8 cellular contexts compared by ENCODE assay signal in the genomic region with DNA sequence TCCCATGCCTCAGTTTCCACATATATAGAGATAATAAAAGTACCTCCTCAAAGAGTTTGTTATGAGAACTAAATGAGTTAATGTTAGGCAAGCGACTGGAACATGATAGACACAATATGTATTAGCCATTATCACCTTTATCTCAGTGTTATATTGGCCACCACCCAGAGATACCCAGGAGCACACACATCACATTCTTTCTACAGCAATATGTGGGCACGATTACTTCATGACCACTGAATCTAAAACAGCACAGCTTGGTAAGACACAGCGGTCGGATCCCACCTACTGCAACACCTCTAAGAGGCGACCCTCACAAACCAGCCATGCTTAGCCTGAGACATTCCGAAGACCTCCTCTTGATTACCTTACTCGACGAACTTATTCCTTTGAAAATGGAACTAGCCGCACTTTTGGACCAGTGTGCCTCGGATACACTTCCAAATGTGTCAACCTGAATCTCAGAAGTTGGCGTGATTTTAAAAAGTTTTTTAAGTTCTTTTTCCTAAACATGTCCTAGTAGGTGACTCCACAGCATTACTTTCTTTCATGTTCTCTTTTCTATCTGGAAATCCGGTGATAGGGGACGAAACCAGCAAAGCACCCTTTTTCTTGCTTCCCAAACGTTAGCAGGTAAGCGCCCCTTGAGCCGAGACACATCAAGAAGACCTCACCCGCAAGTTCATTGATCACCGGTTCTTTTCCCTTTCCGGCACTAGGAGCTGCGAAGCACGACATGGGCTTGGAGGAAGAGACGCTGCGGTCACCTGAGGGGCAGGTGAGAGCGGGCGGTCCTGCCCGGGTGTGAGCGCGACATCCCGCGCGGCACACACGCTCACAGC. TPM values are rescaled to one million over a fixed set of nuclear protein-coding genes. Genes with fewer than 3 reads are reported as not detected.
DNase-seq lines count a peak whose midpoint lies in the region; ATAC-seq and TF ChIP-seq lines count a peak whose summit lies in the region.

No MANE protein-coding gene starts in this region.

- no peak overlapping the region for H2BK15ac ChIP-seq in mesenchymal stem cell (ENCODE audit: low read depth, poor library complexity, severe bottlenecking)

- peak overlapping the region in 1 of 2 experiments; percentile 94 for H3K14ac ChIP-seq in mesenchymal stem cell (ENCODE audit: low read length in 2 of 2)

- peaks cover 7% of the 10 kb centered on the region for H3F3A ChIP-seq in MM.1S (ENCODE audit: insufficient read depth, low read length)

- H3K79me1 ChIP-seq in mesenchymal stem cell (replicated peaks; ENCODE audit: low read length, poor library complexity, severe bottlenecking) = peaks cover 43% of the 10 kb centered on the region

- H3K9me3 Mint-ChIP-seq in T-helper 1 cell treated with Interleukin-12 subunit alpha and Interleukin-12 subunit beta and Interleukin-4 antibody, amounts not matched to agents 30 μg/mL and 1 μg/mL, for 36 hours = no peaks in the 10 kb centered on the region

- 20% methylated on average over 22 of the region's 32 CpGs for WGBS in mammary epithelial cell (ENCODE audit: low coverage, missing lambda C conversion rate)
- WGBS in mesenchymal stem cell = 32% methylated on average over 31 of the region's 32 CpGs
- WGBS in aorta, 2 donors = 13 to 16% methylated on average over 32 of the region's 32 CpGs

- peak overlapping the region; percentile 80 for H3K27ac Mint-ChIP-seq in T-helper 1 cell treated with Interleukin-12 subunit alpha and Interleukin-12 subunit beta and Interleukin-4 antibody, amounts not matched to agents 30 μg/mL and 1 μg/mL, for 36 hours

- in situ Hi-C loops in mammary epithelial cell (cut with MboI; ENCODE audit: low sequenced_read_pairs in 2 of 2) = no loop called here

- peak overlapping the region; percentile 89 for H3K4me3 Mint-ChIP-seq in T-helper 1 cell treated with Interleukin-12 subunit alpha and Interleukin-12 subunit beta and Interleukin-4 antibody, amounts not matched to agents 30 μg/mL and 1 μg/mL, for 36 hours

- no peak for ATAC-seq in aorta (ENCODE audit: low FRiP score)
- ATAC-seq in activated CD4-positive, CD25-positive, alpha-beta regulatory T cell treated with anti-CD3 and anti-CD28 coated beads, Interleukin-2, amount 50 U/mL, for 24 hours = no peak
- ATAC-seq in GM21529 (IDR thresholded peaks at IDR 0.05; ENCODE audit: unreplicated experiment) = no peak

- H4K8ac ChIP-seq in mesenchymal stem cell (ENCODE audit: low read length) = peak overlapping the region; percentile 92

- H3K4ac ChIP-seq in mesenchymal stem cell (ENCODE audit: low read depth in 1 of 2, low read length in 2 of 2) = no peak overlapping the region

- H3K4me1 Mint-ChIP-seq in T-helper 1 cell treated with Interleukin-12 subunit alpha and Interleukin-12 subunit beta and Interleukin-4 antibody, amounts not matched to agents 30 μg/mL and 1 μg/mL, for 36 hours (ENCODE audit: low read depth) = peaks cover 43% of the 10 kb centered on the region

- H3K27me3 ChIP-seq in MM.1S (replicated peaks; ENCODE audit: insufficient read depth, low read length) (no peaks in the 10 kb centered on the region), mammary epithelial cell (ENCODE audit: insufficient read depth, low read length) (no peaks in the 10 kb centered on the region), mesenchymal stem cell (ENCODE audit: control insufficient read depth in 1 of 2, insufficient read depth in 1 of 2, low read length in 2 of 2) (no peaks in the 10 kb centered on the region), aorta (ENCODE audit: control insufficient read depth in 1 of 2, insufficient read depth in 2 of 2, low read length in 1 of 2) (no peaks in the 10 kb centered on the region)

- TF ChIP-seq CTCF in MM.1S (IDR thresholded peaks at IDR 0.05; ENCODE audit: low read length) = no peak
- no peak for TF ChIP-seq CTCF in mammary epithelial cell (conservative IDR thresholded peaks at IDR 0.05 in 1 of 2, IDR thresholded peaks at IDR 0.05 in 1 of 2; ENCODE audit: extremely low read depth in 1 of 2, insufficient read depth in 1 of 2, low read depth in 1 of 2, low read length in 2 of 2)

- H2AFZ ChIP-seq in MM.1S (ENCODE audit: low read length) = peak overlapping the region; percentile 88
- H2AFZ ChIP-seq in mammary epithelial cell (ENCODE audit: low read depth, low read length) = peak overlapping the region; percentile 88
- H2AFZ ChIP-seq in mesenchymal stem cell (ENCODE audit: low read depth, low read length) = peak overlapping the region; percentile 100

- peak overlapping the region in 1 of 2 experiments; percentile 93 for H3K18ac ChIP-seq in mesenchymal stem cell (ENCODE audit: low read depth in 1 of 2, low read length in 2 of 2)

- peak overlapping the region; percentile 83 for H3K4me3 ChIP-seq in MM.1S (ENCODE audit: low read length)
- H3K4me3 ChIP-seq in mammary epithelial cell (replicated peaks in 1 of 3; ENCODE audit: insufficient read depth in 1 of 3, low read depth in 2 of 3, low read length in 3 of 3) = peak overlapping the region; percentile 55 to 90 (median 79)
- H3K4me3 ChIP-seq in mesenchymal stem cell (ENCODE audit: insufficient read depth in 1 of 2, low read depth in 1 of 2, low read length in 2 of 2) = peak overlapping the region; percentile 95 to 100
- peak overlapping the region; percentile 80 to 95 for H3K4me3 ChIP-seq in aorta (ENCODE audit: low read length in 2 of 2)

- H2BK5ac ChIP-seq in mesenchymal stem cell (ENCODE audit: low read depth, low read length, poor library complexity, severe bottlenecking) = no peak overlapping the region

- no peaks in the 10 kb centered on the region for H3K9me2 ChIP-seq in MM.1S (replicated peaks; ENCODE audit: insufficient read depth, low read length)

- no peak overlapping the region for H2BK120ac ChIP-seq in mesenchymal stem cell (ENCODE audit: low read depth, low read length)

- H3K79me2 ChIP-seq in MM.1S (ENCODE audit: low read length) (peaks cover 46% of the 10 kb centered on the region), mammary epithelial cell (ENCODE audit: insufficient read depth, low read length) (peaks cover 53% of the 10 kb centered on the region)

- H3K27ac ChIP-seq in MM.1S (ENCODE audit: low read length) (no peak overlapping the region), mammary epithelial cell (ENCODE audit: insufficient read depth, low read depth, low read length) (peak overlapping the region; percentile 63), mesenchymal stem cell (ENCODE audit: low read length, poor library complexity, severe bottlenecking) (no peak overlapping the region), aorta (ENCODE audit: low read depth in 1 of 2, low read length in 2 of 2) (no peak overlapping the region)

- H4K20me1 ChIP-seq in MM.1S (ENCODE audit: insufficient read depth, low read length) = no peaks in the 10 kb centered on the region
- H4K20me1 ChIP-seq in mammary epithelial cell (ENCODE audit: insufficient read depth, low read length) = no peaks in the 10 kb centered on the region

- H3K4me1 ChIP-seq in MM.1S (ENCODE audit: low read length) = no peaks in the 10 kb centered on the region
- H3K4me1 ChIP-seq in mammary epithelial cell (ENCODE audit: insufficient read depth, low read length) = peaks cover 12% of the 10 kb centered on the region
- peaks cover 8% of the 10 kb centered on the region for H3K4me1 ChIP-seq in mesenchymal stem cell (ENCODE audit: control insufficient read depth, insufficient read depth, low read depth, low read length)
- no peaks in the 10 kb centered on the region for H3K4me1 ChIP-seq in aorta (ENCODE audit: control insufficient read depth in 1 of 2, insufficient read depth in 2 of 2, low read length in 2 of 2)

- BruUV-seq in mammary epithelial cell (replicated peaks; lab: Mats Ljungman, UMichigan) = TSS peak; percentile 55

- no peak overlapping the region for H2BK12ac ChIP-seq in mesenchymal stem cell (ENCODE audit: low read length in 2 of 2)

- no peak overlapping the region for H3K23ac ChIP-seq in mesenchymal stem cell (ENCODE audit: low read length in 2 of 2)

- H3K9ac ChIP-seq in MM.1S (ENCODE audit: low read length) (peak overlapping the region; percentile 62; the same call in 1 of the 2 replicates), mammary epithelial cell (ENCODE audit: insufficient read depth, low read length) (peak overlapping the region; percentile 75), mesenchymal stem cell (ENCODE audit: low read length) (peak overlapping the region; percentile 97)

- H3K4me2 ChIP-seq in MM.1S (ENCODE audit: low read depth, low read length) (peak overlapping the region; percentile 90), mammary epithelial cell (ENCODE audit: insufficient read depth, low read depth, low read length) (peak overlapping the region; percentile 93), mesenchymal stem cell (ENCODE audit: low read length, poor library complexity, severe bottlenecking) (peak overlapping the region; percentile 57)

- H3K27me3 Mint-ChIP-seq in T-helper 1 cell treated with Interleukin-12 subunit alpha and Interleukin-12 subunit beta and Interleukin-4 antibody, amounts not matched to agents 30 μg/mL and 1 μg/mL, for 36 hours (ENCODE audit: low read depth) = no peaks in the 10 kb centered on the region

- intact Hi-C loops in mammary epithelial cell (cut with micrococcal nuclease) = loop anchor here (1.0 to 10.0 kb wide), 4 partner anchors 386 to 647 kb away; a partner anchor contains a TSS
- intact Hi-C loops in aorta (cut with DNase I) = loop anchor here in 1 of 2 donors (5.0 to 10.0 kb wide), 3 partner anchors 110 to 637 kb away; a partner anchor contains a TSS

- H3K9me3 ChIP-seq in MM.1S (replicated peaks; ENCODE audit: insufficient read depth, low read length) = no peaks in the 10 kb centered on the region
- no peaks in the 10 kb centered on the region for H3K9me3 ChIP-seq in mammary epithelial cell (replicated peaks; ENCODE audit: insufficient read depth, low read length)
- H3K9me3 ChIP-seq in mesenchymal stem cell (ENCODE audit: control insufficient read depth, low read length) = no peaks in the 10 kb centered on the region
- H3K9me3 ChIP-seq in aorta (ENCODE audit: control insufficient read depth, low read length) = no peaks in the 10 kb centered on the region

- no peak overlapping the region for H2AK5ac ChIP-seq in mesenchymal stem cell (ENCODE audit: low read length, severe bottlenecking)

- CTCF ChIA-PET in mammary epithelial cell (lab: Charles Lee; ENCODE audit: low non-redundant PET) = no interaction called here

- peaks cover 10% of the 10 kb centered on the region for H3K36me3 Mint-ChIP-seq in T-helper 1 cell treated with Interleukin-12 subunit alpha and Interleukin-12 subunit beta and Interleukin-4 antibody, amounts not matched to agents 30 μg/mL and 1 μg/mL, for 36 hours (ENCODE audit: low read depth)

- H4K91ac ChIP-seq in mesenchymal stem cell (ENCODE audit: low read length) = no peak overlapping the region

- DNase-seq in T-helper 1 cell (no peak), MM.1S (peak; percentile 18), mammary epithelial cell (peak; percentile 41), mesenchymal stem cell (no peak), aorta (no peak)

- dilution Hi-C loops in mammary epithelial cell (cut with HindIII; ENCODE audit: low sequenced_read_pairs) = no loop called here

- H3K36me3 ChIP-seq in MM.1S (replicated peaks; ENCODE audit: insufficient read depth, low read length) (no peaks in the 10 kb centered on the region), mammary epithelial cell (ENCODE audit: insufficient read depth, low read length) (no peaks in the 10 kb centered on the region), mesenchymal stem cell (ENCODE audit: control insufficient read depth in 1 of 2, insufficient read depth in 2 of 2, low read depth in 1 of 2, low read length in 2 of 2) (peaks cover 6 to 10% of the 10 kb centered on the region in 2 experiments), aorta (ENCODE audit: control insufficient read depth in 1 of 2, insufficient read depth in 2 of 2, low read length in 1 of 2) (no peaks in the 10 kb centered on the region)

RNA-seq across cellular contexts. Expression of a gene that starts 0.9 kb away (rescaled TPM):
- total RNA-seq in mammary epithelial cell (10 to 100 TPM; 11.5 to 34.1 TPM), aorta (10 to 100 TPM; 66.1 to 67.1 TPM)
- polyA plus RNA-seq in mammary epithelial cell (19.0 TPM), aorta (100 to 1,000 TPM; 103 to 138 TPM)
- 25.1 TPM for polyA minus RNA-seq in mammary epithelial cell
- polyA plus RNA-seq in mesenchymal stem cell (2013, experiment 1 of 2) = 6.9 TPM
- polyA plus RNA-seq in mesenchymal stem cell (2013, experiment 2 of 2) = 7.6 TPM

Comparison
In these comparisons a context has a peak if more than half of its experiments do, and no peak if none do; other contexts are left out.
1. DNase-seq: peak in MM.1S (single experiment) and mammary epithelial cell (single experiment); none in T-helper 1 cell (0 of 5), mesenchymal stem cell (single experiment) and aorta (0 of 2).
2. Peak in every context shown above with its lines, with median percentiles within 50 percentile points of each other: H2AFZ ChIP-seq, H3K4me2 ChIP-seq, H3K4me3 ChIP-seq and H3K9ac ChIP-seq.